Comparison of ENCODE assay signal across 15 cellular contexts in the genomic region with DNA sequence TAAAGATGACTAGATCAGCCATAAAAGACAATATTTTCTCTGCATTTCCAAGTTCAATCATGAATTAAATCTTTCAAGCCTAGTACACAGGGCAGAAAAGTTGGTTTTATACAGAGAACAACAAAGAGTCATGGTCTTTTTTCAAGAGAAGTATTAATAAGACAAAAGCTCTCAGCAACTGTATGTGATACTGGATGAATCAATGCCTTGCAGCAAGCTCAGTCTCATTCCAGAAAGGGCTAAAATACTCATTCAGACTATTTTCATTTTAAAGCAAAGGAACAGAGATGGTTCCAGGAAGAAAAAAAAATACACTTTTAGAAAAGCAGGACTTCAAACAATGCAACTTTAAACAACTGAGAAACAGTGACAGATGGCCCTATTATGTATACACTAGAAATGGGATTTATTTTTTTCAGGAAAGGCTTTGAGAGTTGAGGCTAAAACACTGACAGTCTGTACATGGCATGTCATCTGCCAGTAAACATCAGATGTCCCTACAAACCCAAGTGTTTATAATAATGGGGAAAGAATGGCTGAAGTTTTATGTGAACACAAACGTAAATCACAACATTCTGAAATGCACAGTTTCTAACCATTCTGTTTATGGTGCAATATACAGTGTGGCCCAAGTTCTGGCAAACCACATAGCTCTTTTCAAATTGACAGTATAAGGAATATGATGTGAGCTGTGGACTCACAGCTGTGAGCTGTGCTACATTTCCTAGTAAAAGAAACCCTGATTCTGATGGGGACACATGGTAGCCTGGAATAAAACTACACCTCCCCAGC.
DNase-seq lines count a peak whose midpoint lies in the region; ATAC-seq and TF ChIP-seq lines count a peak whose summit lies in the region.
"Had no signal": no experiment of that assay in that cellular context is flagged by ENCODE, and none has a peak within 500 bp of the region (broad histone marks: within the 10 kb centered on the region; RNA-seq: fewer than 3 reads in every experiment).

No MANE protein-coding gene starts in this region.

- H3K27ac ChIP-seq in RWPE2 (ENCODE audit: poor library complexity, severe bottlenecking), result peak overlapping the region; percentile 18

- DNase-seq in HFFc6, result no peak
- no peak for DNase-seq in RWPE2 (ENCODE audit: low spot score)
- peak; percentile 48 for DNase-seq in foreskin melanocyte
- no peak for DNase-seq in NCI-H2081 (lab: John Stamatoyannopoulos, UW)
- DNase-seq in SIG-M5 (lab: John Stamatoyannopoulos, UW), result no peak
- DNase-seq in DMS153 treated with DMSO at 0.1 percent for 48 hours (lab: John Stamatoyannopoulos, UW; ENCODE audit: unreplicated experiment), result no peak
- no peak for DNase-seq in NCI-H2107 treated with DMSO at 0.1 percent for 48 hours (lab: John Stamatoyannopoulos, UW; ENCODE audit: unreplicated experiment)
- DNase-seq: activated naive CD8-positive, alpha-beta T cell treated with anti-CD3 and anti-CD28 coated beads, Interleukin-2, amount 50 U/mL, for 24 hours; CD8-positive, alpha-beta T cell; effector CD4-positive, alpha-beta T cell; heart left ventricle; stimulated activated CD4-positive, alpha-beta T cell treated with anti-CD3 and anti-CD28 coated beads, Interleukin-4, amount 100 ng/mL, for 4 hours; stimulated activated naive CD8-positive, alpha-beta T cell treated with anti-CD3 and anti-CD28 coated beads, Interleukin-15, Interleukin-2, amounts not matched to agents 100 U/mL and 50 U/mL, for 24 hours; T1000 had no signal

- H3K4me3 ChIP-seq in RWPE2 (ENCODE audit: severe bottlenecking), result no peak overlapping the region
- H3K4me3 ChIP-seq in skeletal muscle satellite cell (ENCODE audit: low read length), result no peak overlapping the region
- H3K4me3 ChIP-seq: heart left ventricle had no signal

- peak overlapping the region; percentile 8 for H3K9ac ChIP-seq in skeletal muscle satellite cell (ENCODE audit: low read depth, low read length)

- H3K27me3 Mint-ChIP-seq in HFFc6 (ENCODE audit: insufficient read depth), result peaks cover 4% of the 10 kb centered on the region

- H3K4me1 ChIP-seq in RWPE2 (ENCODE audit: insufficient read depth, poor library complexity, severe bottlenecking) (peaks cover 12% of the 10 kb centered on the region), skeletal muscle satellite cell (ENCODE audit: control insufficient read depth, insufficient read depth, low read length) (peaks cover 38% of the 10 kb centered on the region)

- TF ChIP-seq CTCF in HFFc6 (IDR thresholded peaks at IDR 0.05) (no peak), RWPE2 (IDR thresholded peaks at IDR 0.05; ENCODE audit: poor library complexity, severe bottlenecking) (no peak)

- H3K9me3 ChIP-seq in RWPE2 (ENCODE audit: severe bottlenecking), result no peaks in the 10 kb centered on the region
- no peaks in the 10 kb centered on the region for H3K9me3 ChIP-seq in skeletal muscle satellite cell (replicated peaks; ENCODE audit: low read length)
- H3K9me3 ChIP-seq: heart left ventricle had no signal

- peak overlapping the region; percentile 19 for H3K4me2 ChIP-seq in skeletal muscle satellite cell (ENCODE audit: low read length)

- peak overlapping the region; percentile 78 for H3K4me3 Mint-ChIP-seq in HFFc6
- H3K4me3 Mint-ChIP-seq: activated naive CD8-positive, alpha-beta T cell treated with anti-CD3 and anti-CD28 coated beads, Interleukin-2, amount 50 U/mL, for 24 hours; CD8-positive, alpha-beta T cell had no signal

- peaks cover 94% of the 10 kb centered on the region for H3K4me1 Mint-ChIP-seq in HFFc6 (ENCODE audit: low read depth)

- H3K36me3 ChIP-seq in RWPE2 (ENCODE audit: low read depth) (no peaks in the 10 kb centered on the region), skeletal muscle satellite cell (ENCODE audit: insufficient read depth, low read length) (no peaks in the 10 kb centered on the region)
- H3K36me3 ChIP-seq: heart left ventricle had no signal

- H3K27me3 ChIP-seq in RWPE2 (ENCODE audit: insufficient read depth, poor library complexity, severe bottlenecking), result no peaks in the 10 kb centered on the region
- H3K27me3 ChIP-seq in skeletal muscle satellite cell (ENCODE audit: control insufficient read depth, insufficient read depth, low read length), result no peaks in the 10 kb centered on the region
- H3K27me3 ChIP-seq: heart left ventricle had no signal

- no peaks in the 10 kb centered on the region for H3K9me3 Mint-ChIP-seq in HFFc6
- H3K9me3 Mint-ChIP-seq: activated naive CD8-positive, alpha-beta T cell treated with anti-CD3 and anti-CD28 coated beads, Interleukin-2, amount 50 U/mL, for 24 hours; CD8-positive, alpha-beta T cell had no signal

- ATAC-seq in RWPE2 (ENCODE audit: low read depth), result 0 out of 3 replicates have a peak, but pooled peaks have one; percentile 32
- ATAC-seq: activated naive CD8-positive, alpha-beta T cell treated with anti-CD3 and anti-CD28 coated beads, Interleukin-2, amount 50 U/mL, for 24 hours; CD8-positive, alpha-beta T cell had no signal

- peak overlapping the region; percentile 90 for H3K27ac Mint-ChIP-seq in HFFc6
- H3K27ac Mint-ChIP-seq: activated naive CD8-positive, alpha-beta T cell treated with anti-CD3 and anti-CD28 coated beads, Interleukin-2, amount 50 U/mL, for 24 hours; CD8-positive, alpha-beta T cell had no signal

- peaks cover 17% of the 10 kb centered on the region; the same call in 1 of the 2 replicates for H3K36me3 Mint-ChIP-seq in HFFc6 (ENCODE audit: low read depth)
- H3K36me3 Mint-ChIP-seq: CD8-positive, alpha-beta T cell had no signal
